Comparison of ENCODE assay signal across 29 cellular contexts in the genomic region with DNA sequence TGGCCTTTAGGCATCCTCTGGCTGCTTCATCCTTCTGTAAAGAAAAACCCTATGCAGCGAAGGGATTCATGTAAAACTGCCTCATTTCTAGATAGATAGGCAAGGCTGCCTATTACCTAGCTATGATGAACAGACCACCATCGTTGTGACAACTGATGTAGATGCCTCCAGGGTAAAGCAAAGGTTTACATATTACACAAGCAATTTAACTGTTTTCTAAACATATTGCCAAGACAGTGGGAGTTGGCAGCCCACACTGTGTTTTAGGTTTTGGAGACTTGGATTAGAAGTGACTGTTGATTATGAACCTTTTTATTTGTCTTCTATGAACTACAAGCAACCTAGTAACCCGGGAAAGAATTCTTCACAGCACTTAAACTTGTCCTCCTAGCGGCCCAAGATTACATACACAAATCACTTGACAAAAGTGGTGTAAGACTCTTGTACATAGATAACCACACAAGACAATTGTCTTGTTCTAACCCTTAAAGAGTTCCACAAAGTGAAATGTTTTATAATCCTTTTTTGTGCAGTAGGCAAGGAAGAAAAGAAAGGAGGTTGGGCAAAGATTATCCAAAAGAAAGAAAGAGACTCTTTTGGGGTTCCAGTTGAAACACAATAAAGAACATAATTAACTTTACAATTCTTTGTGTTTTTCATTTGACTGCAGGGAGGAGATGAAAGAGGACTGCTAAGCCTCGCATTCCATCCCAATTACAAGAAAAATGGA.
"Had no signal": no experiment of that assay in that cellular context is flagged by ENCODE, and none has a peak within 500 bp of the region (broad histone marks: within the 10 kb centered on the region; RNA-seq: fewer than 3 reads in every experiment).

No MANE protein-coding gene starts in this region.

- H3K27me3 Mint-ChIP-seq: activated naive CD4-positive, alpha-beta T cell treated with anti-CD3 and anti-CD28 coated beads, Interleukin-2, amount 10 ng/mL, durations not matched to agents 7 days and 5 days; activated naive CD8-positive, alpha-beta T cell treated with anti-CD3 and anti-CD28 coated beads, Interleukin-2, amount 50 U/mL, for 24 hours; naive B cell had no signal

- H3K36me3 Mint-ChIP-seq: activated naive CD4-positive, alpha-beta T cell treated with anti-CD3 and anti-CD28 coated beads, Interleukin-2, amount 10 ng/mL, durations not matched to agents 7 days and 5 days; naive B cell had no signal

- ATAC-seq: activated CD4-positive, CD25-positive, alpha-beta regulatory T cell treated with anti-CD3 and anti-CD28 coated beads, Interleukin-2, amount 50 U/mL, for 24 hours; activated naive CD8-positive, alpha-beta T cell treated with anti-CD3 and anti-CD28 coated beads, Interleukin-2, amount 50 U/mL, for 24 hours; mucosa of descending colon; pancreas; right lobe of liver; SK-N-SH treated with all-trans-retinoic acid at 6 μM for 48 hours had no signal

- H3K36me3 ChIP-seq: breast epithelium, esophagus squamous epithelium, left ventricle myocardium inferior, pancreas, right lobe of liver, stomach, thoracic aorta, upper lobe of left lung had no signal

- H3K27ac Mint-ChIP-seq: activated naive CD4-positive, alpha-beta T cell treated with anti-CD3 and anti-CD28 coated beads, Interleukin-2, amount 10 ng/mL, durations not matched to agents 7 days and 5 days; activated naive CD8-positive, alpha-beta T cell treated with anti-CD3 and anti-CD28 coated beads, Interleukin-2, amount 50 U/mL, for 24 hours had no signal

- H3K4me1 Mint-ChIP-seq: activated naive CD4-positive, alpha-beta T cell treated with anti-CD3 and anti-CD28 coated beads, Interleukin-2, amount 10 ng/mL, durations not matched to agents 7 days and 5 days; activated naive CD8-positive, alpha-beta T cell treated with anti-CD3 and anti-CD28 coated beads, Interleukin-2, amount 50 U/mL, for 24 hours; naive B cell had no signal

- H3K4me3 Mint-ChIP-seq: activated naive CD4-positive, alpha-beta T cell treated with anti-CD3 and anti-CD28 coated beads, Interleukin-2, amount 10 ng/mL, durations not matched to agents 7 days and 5 days; activated naive CD8-positive, alpha-beta T cell treated with anti-CD3 and anti-CD28 coated beads, Interleukin-2, amount 50 U/mL, for 24 hours; naive B cell had no signal

- H3K9me3 Mint-ChIP-seq: activated naive CD4-positive, alpha-beta T cell treated with anti-CD3 and anti-CD28 coated beads, Interleukin-2, amount 10 ng/mL, durations not matched to agents 7 days and 5 days; activated naive CD8-positive, alpha-beta T cell treated with anti-CD3 and anti-CD28 coated beads, Interleukin-2, amount 50 U/mL, for 24 hours had no signal

- H3K4me3 ChIP-seq: breast epithelium, esophagus squamous epithelium, left ventricle myocardium inferior, mucosa of descending colon, pancreas, right lobe of liver, stomach, thoracic aorta, upper lobe of left lung had no signal

- H3K27me3 ChIP-seq: breast epithelium, esophagus squamous epithelium, pancreas, right lobe of liver, stomach, upper lobe of left lung had no signal

- H3K4me1 ChIP-seq: breast epithelium, esophagus squamous epithelium, pancreas, right lobe of liver, stomach, upper lobe of left lung had no signal

- DNase-seq: activated CD4-positive, alpha-beta T cell treated with anti-CD3 and anti-CD28 coated beads, Interleukin-2, amount 50 U/mL, for 1 hour; activated CD8-positive, alpha-beta memory T cell treated with anti-CD3 and anti-CD28 coated beads, Interleukin-2, amount 50 U/mL, for 4 hours; activated effector memory CD4-positive, alpha-beta T cell treated with Interleukin-2 at 50 U/mL for 16 hours; activated naive CD4-positive, alpha-beta T cell treated with anti-CD3 and anti-CD28 coated beads, Interleukin-2, amount 10 ng/mL, durations not matched to agents 7 days and 5 days; activated naive CD8-positive, alpha-beta T cell treated with anti-CD3 and anti-CD28 coated beads, Interleukin-2, amount 50 U/mL, for 24 hours; activated T-cell treated with anti-CD3 and anti-CD28 coated beads, Interleukin-2, amount 50 U/mL, for 48 hours; aorta; cortex of kidney; effector CD8-positive, alpha-beta T cell; esophagus squamous epithelium; foreskin fibroblast; glutamatergic neuron; kidney glomerular epithelial cell; left ventricle myocardium inferior; mucosa of descending colon; naive B cell; pancreas; right lobe of liver; small intestine; stimulated activated CD4-positive, alpha-beta T cell treated with anti-CD3 and anti-CD28 coated beads, Interleukin-15, amount 100 ng/mL, for 24 hours; stimulated activated CD4-positive, alpha-beta T cell treated with anti-CD3 and anti-CD28 coated beads, Interleukin-2, amount 100 ng/mL, for 48 hours; stomach; T-helper 1 cell; T1000; upper lobe of left lung had no signal

- H3K9me3 ChIP-seq: breast epithelium, esophagus squamous epithelium, left ventricle myocardium inferior, mucosa of descending colon, pancreas, right lobe of liver, stomach, thoracic aorta, upper lobe of left lung had no signal

- H3K27ac ChIP-seq: breast epithelium, esophagus squamous epithelium, left ventricle myocardium inferior, pancreas, right lobe of liver, stomach, thoracic aorta, upper lobe of left lung had no signal
